ENCODE assay signal across 8 cellular contexts in genomic region chr22:50274311-50274710, GRCh38. TPM values are rescaled to one million over a fixed set of nuclear protein-coding genes. Genes with fewer than 3 reads are reported as not detected.
DNase-seq lines count a peak whose midpoint lies in the region; ATAC-seq and TF ChIP-seq lines count a peak whose summit lies in the region.

No MANE protein-coding gene starts in this region.

- TF ChIP-seq POLR2A in adrenal gland (IDR thresholded peaks at IDR 0.05), result peak in 1 of 2 donors; percentile 0

- peak; percentile 41 for TF ChIP-seq CTCF in AG04449 (IDR thresholded peaks at IDR 0.05; ENCODE audit: insufficient read depth, low read length, missing control alignments)
- peak; percentile 47 for TF ChIP-seq CTCF in GM10266 (IDR thresholded peaks at IDR 0.05; ENCODE audit: control insufficient read depth, insufficient read depth, low read depth, missing control alignments)
- peak in 4 of 6 experiments; percentile 30 to 47 (median 36) for TF ChIP-seq CTCF in adrenal gland (IDR thresholded peaks at IDR 0.05)

- CTCF ChIA-PET in AG04449 (lab: Yijun Ruan, JAX), result interaction anchor here (0.6 to 3.8 kb wide), 8 partner anchors 8 to 54 kb away, joined by 3 to 19 read pairs (median 5); no protein-coding TSS in a partner anchor

- peaks cover 0 to 40% of the 10 kb centered on the region in 2 donors for H3K36me3 ChIP-seq in adrenal gland (replicated peaks in 1 of 2)

- DNase-seq in AG04449 (ENCODE audit: low read depth, low spot score) (no peak), GM10266 (ENCODE audit: extremely low spot score) (peak; percentile 76), NCI-H69 (lab: John Stamatoyannopoulos, UW) (peak; percentile 61), adrenal gland (peak in 6 of 7 donors; percentile 77 to 91 (median 84)), hypothalamus (lab: John Stamatoyannopoulos, UW) (peak in 31 of 51 donors; percentile 12 to 70 (median 46))
- peak; percentile 49 for DNase-seq in stimulated activated naive CD8-positive, alpha-beta T cell treated with anti-CD3 and anti-CD28 coated beads, Interleukin-15, Interleukin-2, amounts not matched to agents 100 U/mL and 50 U/mL, for 24 hours

- H3K4me1 ChIP-seq in adrenal gland (replicated peaks in 1 of 2), result peaks cover 20 to 33% of the 10 kb centered on the region in 2 donors

- POLR2A ChIA-PET in AG04449 (lab: Yijun Ruan, JAX), result interaction anchor here (0.7 kb wide), 1 partner anchor 18 kb away, joined by 3 read pairs; no protein-coding TSS in a partner anchor

- 10 to 28% (median 18%) methylated on average over 4 to 7 of the region's 7 CpGs for WGBS in adrenal gland, 4 donors

- H3K27me3 ChIP-seq in adrenal gland, result no peaks in the 10 kb centered on the region

- ATAC-seq in stimulated activated naive CD8-positive, alpha-beta T cell treated with anti-CD3 and anti-CD28 coated beads, Interleukin-15, Interleukin-2, amounts not matched to agents 100 U/mL and 50 U/mL, for 24 hours, result no peak
- ATAC-seq in HG03457 (IDR thresholded peaks at IDR 0.05; ENCODE audit: unreplicated experiment) (no peak), HG02678 (IDR thresholded peaks at IDR 0.05; ENCODE audit: unreplicated experiment) (no peak)

- peak overlapping the region; percentile 16 to 74 (median 60) for H3K27ac ChIP-seq in adrenal gland

- intact Hi-C loops in adrenal gland (cut with DNase I), result loop anchor here in 1 of 2 donors (2.0 kb wide), 1 partner anchor 68 kb away; the partner anchor contains the start of gene PPP6R2

- H3K4me3 ChIP-seq in AG04449 (ENCODE audit: low read depth, low read length) (no peak overlapping the region), adrenal gland (no peak overlapping the region)

- H3K9me3 ChIP-seq in adrenal gland (replicated peaks in 1 of 3), result no peaks in the 10 kb centered on the region

RNA-seq across cellular contexts. Expression of gene MAPK11, which starts 4.1 kb away (rescaled TPM):
- total RNA-seq in adrenal gland, result 1 to 10 TPM; 4.7 to 9.3 (median 6.7) TPM
- polyA plus RNA-seq in adrenal gland, result 10 to 100 TPM in 2 of 3 donors, 1 to 10 TPM in 1; 2.0 to 29.5 (median 25.1) TPM

RNA-seq across cellular contexts. Expression of gene MAPK12, which starts 12.8 kb away (rescaled TPM):
- 1 to 10 TPM; 3.1 to 6.8 (median 5.4) TPM for total RNA-seq in adrenal gland
- 10 to 100 TPM in 2 of 3 donors, 1 to 10 TPM in 1; 1.7 to 17.1 (median 13.9) TPM for polyA plus RNA-seq in adrenal gland

RNA-seq across cellular contexts. Expression of gene HDAC10, which starts 23.2 kb away (rescaled TPM):
- 10 to 100 TPM; 13.9 to 72.1 (median 41.5) TPM for total RNA-seq in adrenal gland
- 100 to 1,000 TPM in 1 of 3 donors, 10 to 100 TPM in 1, 1 to 10 TPM in 1; 2.0 to 179 (median 79.3) TPM for polyA plus RNA-seq in adrenal gland

RNA-seq across cellular contexts. Expression of gene TUBGCP6, which starts 29.5 kb away (rescaled TPM):
- total RNA-seq in adrenal gland, result 10 to 100 TPM; 23.6 to 64.8 (median 47.4) TPM
- 100 to 1,000 TPM in 2 of 3 donors, 1 to 10 TPM in 1; 8.3 to 171 (median 111) TPM for polyA plus RNA-seq in adrenal gland

RNA-seq across cellular contexts. Expression of gene PLXNB2, which starts 33.1 kb away (rescaled TPM):
- 100 to 1,000 TPM; 118 to 412 (median 329) TPM for total RNA-seq in adrenal gland
- polyA plus RNA-seq in adrenal gland, result 100 to 1,000 TPM in 2 of 3 donors, 10 to 100 TPM in 1; 38.1 to 431 (median 268) TPM
